1 cellular context compared by ENCODE assay signal in the genomic region with DNA sequence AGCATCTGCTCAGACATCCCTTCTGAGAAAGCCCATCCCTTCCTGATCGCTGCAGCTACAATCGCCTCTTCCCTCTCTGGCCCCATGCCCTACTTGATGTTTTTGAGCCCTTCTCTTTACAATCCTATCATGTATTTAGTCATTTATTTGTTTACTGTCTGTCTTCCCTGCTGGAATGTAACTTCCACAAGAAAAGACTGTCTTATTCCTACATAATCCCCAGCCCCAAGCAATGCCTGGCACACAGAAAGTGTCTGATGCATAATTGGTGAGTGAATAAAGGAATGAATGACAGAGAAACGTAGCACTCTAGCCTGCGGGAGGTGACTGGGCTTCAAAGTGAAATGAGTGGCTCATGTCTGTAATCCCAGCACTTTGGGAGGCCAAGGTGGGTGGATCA.
TF ChIP-seq lines count a peak whose summit lies in the region.

No MANE protein-coding gene starts in this region.

TF ChIP-seq in endothelial cell of umbilical vein, 7 proteins besides CTCF, POLR2A, EP300 and RAD21 (continued from another document):
- no peak for TF ChIP-seq POLR2AphosphoS5 (IDR thresholded peaks at IDR 0.05; ENCODE audit: insufficient read depth, low read depth, low read length)
- no peak for TF ChIP-seq FOS (IDR thresholded peaks at IDR 0.05; ENCODE audit: borderline replicate concordance, insufficient read depth, low read length)
